ENCODE assay signal across 6 cellular contexts in genomic region chr20:62367483-62368302, GRCh38. TPM values are rescaled to one million over a fixed set of nuclear protein-coding genes. Genes with fewer than 3 reads are reported as not detected.
DNase-seq lines count a peak whose midpoint lies in the region; ATAC-seq, FAIRE-seq and TF ChIP-seq lines count a peak whose summit lies in the region.

No MANE protein-coding gene starts in this region.

- H3K27me3 ChIP-seq in sigmoid colon, result no peaks in the 10 kb centered on the region

- intact Hi-C loops in sigmoid colon (cut with DNase I), result no loop called here

- H3K4me3 ChIP-seq in A549 (peak overlapping the region; percentile 100), sigmoid colon (peak overlapping the region; percentile 87 to 98 (median 95))

- peak; percentile 7 to 9; a peak in 2 of 6 replicates for ATAC-seq in A549

- TF ChIP-seq POLR2A in A549 (IDR thresholded peaks at IDR 0.05; ENCODE audit: low read length) (no peak), sigmoid colon (IDR thresholded peaks at IDR 0.05) (no peak)

- peaks cover 60% of the 10 kb centered on the region for H3K4me1 ChIP-seq in A549
- H3K4me1 ChIP-seq in sigmoid colon, result peaks cover 0 to 95% (median 88%) of the 10 kb centered on the region in 4 donors

- H3K9me3 ChIP-seq in A549 (no peaks in the 10 kb centered on the region), sigmoid colon (no peaks in the 10 kb centered on the region)

- CTCF ChIA-PET in A549 (lab: Yijun Ruan, JAX), result interaction anchor here (0.8 to 12.6 kb wide), 14 partner anchors 10 to 929 kb away, joined by 3 to 290 read pairs (median 6); partner anchors contain the start of genes ADRM1 and OSBPL2

- 1% methylated on average over 18 of the region's 53 CpGs for WGBS in A549 (ENCODE audit: missing lambda C conversion rate)
- 1 to 3% methylated on average over 53 of the region's 53 CpGs for WGBS in sigmoid colon, 2 donors

- H3K36me3 ChIP-seq in sigmoid colon, result no peaks in the 10 kb centered on the region

- TF ChIP-seq EP300 in A549 (IDR thresholded peaks at IDR 0.05) (no peak; a peak in 1 of 5 replicates), sigmoid colon (IDR thresholded peaks at IDR 0.05) (no peak)

- H3K27ac ChIP-seq in A549, result peak overlapping the region; percentile 97 to 99
- peak overlapping the region; percentile 95 to 99 (median 98) for H3K27ac ChIP-seq in sigmoid colon

- DNase-seq in A549 (ENCODE audit: low read depth in 1 of 2, low spot score in 1 of 2) (peak in 1 of 2 experiments; percentile 71), NCI-H1105 (lab: John Stamatoyannopoulos, UW) (peak; percentile 60), ecto neural progenitor cell (ENCODE audit: low spot score) (peak; percentile 79), sigmoid colon (peak; percentile 87), Kasumi-1 (lab: John Stamatoyannopoulos, UW) (no peak), foreskin melanocyte (no peak)

- H3K4me2 ChIP-seq in A549, result peak overlapping the region; percentile 91

- no peak for FAIRE-seq in A549 (lab: Jason Lieb, UNC)

- TF ChIP-seq RAD21 in A549 (conservative IDR thresholded peaks at IDR 0.05 in 1 of 2, IDR thresholded peaks at IDR 0.05 in 1 of 2), result no peak

- POLR2A ChIA-PET in A549 (lab: Yijun Ruan, JAX), result interaction anchor here (0.5 to 5.0 kb wide), 10 partner anchors 9 to 65 kb away, joined by 3 to 61 read pairs (median 4); partner anchors contain the start of genes ADRM1 and RPS21

- TF ChIP-seq CTCF in A549 (IDR thresholded peaks at IDR 0.05) (no peak), sigmoid colon (IDR thresholded peaks at IDR 0.05) (no peak)

TF ChIP-seq in A549, 52 proteins besides CTCF, POLR2A, EP300 and RAD21 (continues in another document):
- TF ChIP-seq SREBF2 (IDR thresholded peaks at IDR 0.05) (no peak), MAFK (IDR thresholded peaks at IDR 0.05; ENCODE audit: partially characterized antibody) (no peak), JUNB (IDR thresholded peaks at IDR 0.05) (no peak), HOXB13 (CRISPR knock-in tag; IDR thresholded peaks at IDR 0.05; ENCODE audit: low read depth) (0 out of 2 replicates have a peak, but pooled peaks have one; percentile 60), E2F6 (IDR thresholded peaks at IDR 0.05; ENCODE audit: borderline replicate concordance, low read depth) (peak; percentile 81), ZNF302 (CRISPR knock-in tag; IDR thresholded peaks at IDR 0.05) (no peak), CBX2 (IDR thresholded peaks at IDR 0.05; ENCODE audit: borderline replicate concordance, low read depth) (no peak), ZFP36 (IDR thresholded peaks at IDR 0.05; ENCODE audit: borderline replicate concordance, partially characterized antibody) (no peak), RARB (CRISPR knock-in tag; IDR thresholded peaks at IDR 0.05) (no peak), NFE2L2 (conservative IDR thresholded peaks at IDR 0.05; ENCODE audit: low read length) (no peak), ELK1 (IDR thresholded peaks at IDR 0.05; ENCODE audit: low read depth, low read length) (no peak), MAX (IDR thresholded peaks at IDR 0.05) (peak; percentile 87), HMGXB4 (CRISPR knock-in tag; IDR thresholded peaks at IDR 0.05; ENCODE audit: borderline replicate concordance) (no peak), BHLHE40 (IDR thresholded peaks at IDR 0.05; ENCODE audit: low read depth, low read length) (no peak), POLR2AphosphoS2 (conservative IDR thresholded peaks at IDR 0.05; ENCODE audit: low read length) (no peak), CHD2 (IDR thresholded peaks at IDR 0.05; ENCODE audit: low read length, partially characterized antibody) (no peak), USF2 (IDR thresholded peaks at IDR 0.05) (no peak), TFCP2L1 (CRISPR knock-in tag; IDR thresholded peaks at IDR 0.05) (no peak), FOXS1 (CRISPR knock-in tag; IDR thresholded peaks at IDR 0.05) (no peak), ZSCAN20 (CRISPR knock-in tag; IDR thresholded peaks at IDR 0.05) (no peak), MYC (IDR thresholded peaks at IDR 0.05; ENCODE audit: borderline replicate concordance, low read length) (no peak), NR3C1 (IDR thresholded peaks at IDR 0.05) (no peak), ZC3H11A (IDR thresholded peaks at IDR 0.05) (no peak), JUN (IDR thresholded peaks at IDR 0.05) (peak in 1 of 2 experiments; percentile 35; a peak in 2 of 5 replicates), SMC3 (IDR thresholded peaks at IDR 0.05) (0 out of 3 replicates have a peak, but pooled peaks have one; percentile 1), RCOR1 (IDR thresholded peaks at IDR 0.05; ENCODE audit: low read depth, low read length) (no peak)

RNA-seq across cellular contexts. Expression of gene LAMA5, which starts 0.6 kb away (rescaled TPM):
- 20.4 and 31.6 TPM in 2 replicates for polyA plus RNA-seq in A549 (2011; rRNA removed)
- 91.5 and 122 TPM in 2 replicates for polyA plus RNA-seq in A549 (2012; cell fraction: cytosol; rRNA removed)
- 829 and 950 TPM in 2 replicates for polyA plus RNA-seq in A549 (2012; cell fraction: nucleus; rRNA removed)
- 196 to 212 TPM (median 202 TPM) in 3 replicates for polyA plus RNA-seq in A549 (2017; fragmentation: RNase III; extraction: RNeasy Plus Mini Kit Qiagen cat#74134 plus additional on column Dnase treatment)
- polyA minus RNA-seq in A549 (2011; rRNA and poly(A)+ RNA removed), result 26.9 and 28.7 TPM in 2 replicates
- total RNA-seq in sigmoid colon, result 100 to 1,000 TPM in 3 of 4 donors, 10 to 100 TPM in 1; 53.5 to 409 (median 134) TPM
- polyA plus RNA-seq in sigmoid colon, result 10 to 100 TPM in 1 of 3 donors, 1 to 10 TPM in 2; 1.8 to 56.5 (median 3.2) TPM

RNA-seq across cellular contexts. Expression of gene RPS21, which starts 19.2 kb away (rescaled TPM):
- polyA plus RNA-seq in A549 (2011; rRNA removed) (3,697 and 4,026 TPM in 2 replicates), A549 (2017; fragmentation: RNase III; extraction: RNeasy Plus Mini Kit Qiagen cat#74134 plus additional on column Dnase treatment) (2,862 to 2,938 TPM (median 2,871 TPM) in 3 replicates), sigmoid colon (1,000 to 10,000 TPM; 2,794 to 6,260 (median 4,441) TPM)
- polyA plus RNA-seq in A549 (2012; cell fraction: cytosol; rRNA removed), result 8,308 and 13,239 TPM in 2 replicates
- 5,168 and 6,855 TPM in 2 replicates for polyA plus RNA-seq in A549 (2012; cell fraction: nucleus; rRNA removed)
- polyA minus RNA-seq in A549 (2011; rRNA and poly(A)+ RNA removed), result 804 and 936 TPM in 2 replicates
- 1,000 to 10,000 TPM; 2,383 to 8,235 (median 5,456) TPM for total RNA-seq in sigmoid colon

RNA-seq across cellular contexts. Expression of gene CABLES2, which starts 39.4 kb away (rescaled TPM):
- polyA plus RNA-seq in A549 (2011; rRNA removed), result 3.9 and 5.0 TPM in 2 replicates
- 5.9 and 7.3 TPM in 2 replicates for polyA plus RNA-seq in A549 (2012; cell fraction: cytosol; rRNA removed)
- 9.4 and 10.5 TPM in 2 replicates for polyA plus RNA-seq in A549 (2012; cell fraction: nucleus; rRNA removed)
- 5.6 to 7.7 TPM (median 6.6 TPM) in 3 replicates for polyA plus RNA-seq in A549 (2017; fragmentation: RNase III; extraction: RNeasy Plus Mini Kit Qiagen cat#74134 plus additional on column Dnase treatment)
- 6.1 and 7.1 TPM in 2 replicates for polyA minus RNA-seq in A549 (2011; rRNA and poly(A)+ RNA removed)
- 1 to 10 TPM; 1.8 to 6.5 (median 4.2) TPM for total RNA-seq in sigmoid colon
- polyA plus RNA-seq in sigmoid colon, result 1 to 10 TPM; 3.5 to 6.9 (median 3.6) TPM

RNA-seq across cellular contexts. Expression of gene RBBP8NL, which starts 59.6 kb away (rescaled TPM):
- polyA plus RNA-seq in A549 (2011; rRNA removed) (not detected in 2 replicates), A549 (2017; fragmentation: RNase III; extraction: RNeasy Plus Mini Kit Qiagen cat#74134 plus additional on column Dnase treatment) (not detected in 3 replicates), sigmoid colon (10 to 100 TPM in 1 of 3 donors, 1 to 10 TPM in 2; 4.2 to 12.5 (median 5.4) TPM)
- not detected in 2 replicates for polyA plus RNA-seq in A549 (2012; cell fraction: cytosol; rRNA removed)
- polyA plus RNA-seq in A549 (2012; cell fraction: nucleus; rRNA removed), result not detected in 2 replicates
- polyA minus RNA-seq in A549 (2011; rRNA and poly(A)+ RNA removed), result not detected in 2 replicates
- total RNA-seq in sigmoid colon, result not detected

Comparison
In these comparisons a context has a peak if more than half of its experiments do, and no peak if none do; other contexts are left out.
1. DNase-seq: peak in NCI-H1105 (single experiment), ecto neural progenitor cell (single experiment) and sigmoid colon (single experiment); none in Kasumi-1 (0 of 2) and foreskin melanocyte (single experiment).